In the genomic region with DNA sequence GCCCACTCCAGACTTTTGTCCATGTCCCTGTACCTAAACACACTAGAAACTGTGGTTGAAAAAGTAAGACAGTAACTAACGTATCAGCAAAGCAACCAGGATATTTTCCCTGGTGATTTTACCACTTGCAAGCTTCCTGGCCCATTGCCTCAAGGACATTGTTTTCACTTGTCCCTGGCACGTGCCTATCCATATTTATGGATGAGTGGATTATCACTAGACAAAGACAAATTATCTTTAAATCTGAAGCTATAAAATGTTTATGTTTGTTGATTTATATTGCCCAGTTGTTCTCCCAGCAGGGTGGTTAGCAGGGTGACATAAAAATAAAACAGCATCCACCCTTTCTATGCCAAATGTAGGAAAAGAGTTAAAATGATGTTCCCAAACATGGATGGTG, we compare ENCODE assay signal across 23 cellular contexts.
DNase-seq lines count a peak whose midpoint lies in the region; ATAC-seq, FAIRE-seq and TF ChIP-seq lines count a peak whose summit lies in the region.
"Had no signal": no experiment of that assay in that cellular context is flagged by ENCODE, and none has a peak within 500 bp of the region (broad histone marks: within the 10 kb centered on the region; RNA-seq: fewer than 3 reads in every experiment).

No MANE protein-coding gene starts in this region.

- no peak overlapping the region for H3K4me2 ChIP-seq in GM23338
- H3K4me2 ChIP-seq in H1 (ENCODE audit: insufficient read depth in 1 of 2, low read depth in 2 of 2, low read length in 2 of 2), result no peak overlapping the region
- H3K4me2 ChIP-seq: A549 had no signal

- no peak for TF ChIP-seq EP300 in H1 (IDR thresholded peaks at IDR 0.05; ENCODE audit: borderline replicate concordance in 1 of 2, low read depth in 2 of 2, low read length in 2 of 2)

- no peak overlapping the region for H3K14ac ChIP-seq in H1 (ENCODE audit: insufficient read length)

- ATAC-seq in GM23338 (no peak), HG02970 (IDR thresholded peaks at IDR 0.05; ENCODE audit: low FRiP score, unreplicated experiment) (no peak)
- ATAC-seq in stimulated activated effector memory CD8-positive, alpha-beta T cell treated with anti-CD3 and anti-CD28 coated beads, Interleukin-12 subunit alpha, Interleukin-12 subunit beta, amount 100 ng/mL, for 72 hours, result no peak
- ATAC-seq: A549, GM12878 had no signal

- no peaks in the 10 kb centered on the region for H3K9me2 ChIP-seq in GM23338 (ENCODE audit: insufficient read depth)

- no peak overlapping the region for H3K23ac ChIP-seq in H1 (ENCODE audit: insufficient read length)

- H4K20me1 ChIP-seq in GM23338 (replicated peaks; ENCODE audit: insufficient read depth) (no peaks in the 10 kb centered on the region), H1 (replicated peaks in 1 of 2; ENCODE audit: control insufficient read depth in 1 of 2, insufficient read depth in 2 of 2, low read length in 2 of 2) (no peaks in the 10 kb centered on the region)

- H3K79me2 ChIP-seq in GM23338 (replicated peaks; ENCODE audit: insufficient read depth), result no peaks in the 10 kb centered on the region
- no peaks in the 10 kb centered on the region for H3K79me2 ChIP-seq in H1 (ENCODE audit: control insufficient read depth in 1 of 2, insufficient read depth in 2 of 2, low read length in 2 of 2)

- no peak overlapping the region for H2BK12ac ChIP-seq in H1 (ENCODE audit: low read depth, low read length)

- CTCF ChIA-PET in HEK293T (lab: Yijun Ruan, JAX), result no interaction called here
- CTCF ChIA-PET in H1 (lab: Charles Lee; ENCODE audit: partially characterized antibody), result interaction anchor here (0.9 kb wide), 1 partner anchor 11 kb away, joined by 3 read pairs; no protein-coding TSS in a partner anchor

- no peak overlapping the region for H3K18ac ChIP-seq in H1 (ENCODE audit: extremely low read depth, low read length)

- POLR2A ChIA-PET in HEK293T (lab: Yijun Ruan, JAX) (no interaction called here), H1 (lab: Charles Lee; ENCODE audit: partially characterized antibody) (no interaction called here)

- FAIRE-seq in H1 (lab: Jason Lieb, UNC), result no peak
- FAIRE-seq: A549, GM12878, GM19239, H54 had no signal

- WGBS in H1 (ENCODE audit: extremely low coverage in 1 of 2, insufficient coverage in 1 of 2, insufficient read length in 1 of 2, insufficient replicate concordance in 2 of 2, low coverage in 1 of 2, low lambda C conversion rate in 2 of 2, missing lambda C conversion rate in 1 of 2), 2 experiments, result 91% methylated on average over 2 of the region's 2 CpGs; no CpG with 5 or more reads in 1 of the 2 experiments

- no peak overlapping the region for H3K9ac ChIP-seq in H1 (replicated peaks in 1 of 4; ENCODE audit: extremely low read depth in 1 of 4, low read depth in 3 of 4, low read length in 3 of 4)
- H3K9ac ChIP-seq: GM23248 had no signal

- no peak for TF ChIP-seq CTCF in GM23338 (conservative IDR thresholded peaks at IDR 0.05; ENCODE audit: low read depth in 2 of 2)
- no peak for TF ChIP-seq CTCF in H1 (IDR thresholded peaks at IDR 0.05; ENCODE audit: control extremely low read depth in 1 of 3, insufficient read depth in 1 of 3, low read depth in 1 of 3, low read length in 3 of 3)

- H3K56ac ChIP-seq in H1 (replicated peaks; ENCODE audit: insufficient read length, low read depth, low read length), result no peak overlapping the region

- H3K4me1 ChIP-seq in GM23338 (ENCODE audit: insufficient read depth) (no peaks in the 10 kb centered on the region), H1 (replicated peaks in 1 of 4; ENCODE audit: control insufficient read depth in 3 of 4, insufficient read depth in 4 of 4, low read length in 3 of 4) (no peaks in the 10 kb centered on the region)
- H3K4me1 ChIP-seq: A549, HAP-1 had no signal

- no peak overlapping the region for H2BK120ac ChIP-seq in H1 (replicated peaks; ENCODE audit: low read depth, low read length)

- no peaks in the 10 kb centered on the region for H3K9me3 ChIP-seq in H1 (ENCODE audit: insufficient read depth in 2 of 2, low read depth in 1 of 2, low read length in 1 of 2)
- H3K9me3 ChIP-seq: A549, HAP-1 had no signal

- no peak overlapping the region for H2BK20ac ChIP-seq in H1 (ENCODE audit: low read length)

- no peaks in the 10 kb centered on the region for H3K27me3 Mint-ChIP-seq in GM23338 (ENCODE audit: insufficient read depth, low read depth, poor library complexity)
- H3K27me3 Mint-ChIP-seq: CD4-positive, alpha-beta memory T cell had no signal

- no peaks in the 10 kb centered on the region for H3K23me2 ChIP-seq in H1 (ENCODE audit: low read depth, low read length)

- H4K5ac ChIP-seq in H1 (ENCODE audit: insufficient read length, low read depth, low read length), result no peak overlapping the region

- H4K91ac ChIP-seq in H1 (replicated peaks; ENCODE audit: insufficient read length, low read length), result no peak overlapping the region

- no peak for TF ChIP-seq POLR2A in H1 (IDR thresholded peaks at IDR 0.05; ENCODE audit: control extremely low read depth in 1 of 2, low read depth in 2 of 2, low read length in 2 of 2)

- no peak overlapping the region for H4K8ac ChIP-seq in H1 (ENCODE audit: extremely low read depth, insufficient read depth, low read length)

- no peaks in the 10 kb centered on the region for H3F3A ChIP-seq in GM23338 (replicated peaks; ENCODE audit: low read depth)

- H3K79me1 ChIP-seq in H1 (ENCODE audit: low read depth, low read length), result no peaks in the 10 kb centered on the region

- no peak for TF ChIP-seq RAD21 in H1 (IDR thresholded peaks at IDR 0.05 in 1 of 2, conservative IDR thresholded peaks at IDR 0.05 in 1 of 2; ENCODE audit: low read depth in 2 of 2, low read length in 2 of 2)

- no peak overlapping the region for H3K27ac ChIP-seq in GM23338 (ENCODE audit: low read depth)
- H3K27ac ChIP-seq in H1 (ENCODE audit: low read depth, low read length), result no peak overlapping the region
- H3K27ac ChIP-seq: A549, GM23248 had no signal

- no peaks in the 10 kb centered on the region for H3K4me1 Mint-ChIP-seq in GM23338
- no peaks in the 10 kb centered on the region for H3K4me1 Mint-ChIP-seq in stimulated activated effector memory CD8-positive, alpha-beta T cell treated with anti-CD3 and anti-CD28 coated beads, Interleukin-12 subunit alpha, Interleukin-12 subunit beta, amount 100 ng/mL, for 72 hours
- H3K4me1 Mint-ChIP-seq: CD4-positive, alpha-beta memory T cell had no signal

- no peak overlapping the region for H3K27ac Mint-ChIP-seq in GM23338
- no peak overlapping the region for H3K27ac Mint-ChIP-seq in stimulated activated effector memory CD8-positive, alpha-beta T cell treated with anti-CD3 and anti-CD28 coated beads, Interleukin-12 subunit alpha, Interleukin-12 subunit beta, amount 100 ng/mL, for 72 hours
- H3K27ac Mint-ChIP-seq: CD4-positive, alpha-beta memory T cell had no signal

- H3K36me3 ChIP-seq in GM23338 (ENCODE audit: insufficient read depth), result no peaks in the 10 kb centered on the region
- no peaks in the 10 kb centered on the region for H3K36me3 ChIP-seq in H1 (ENCODE audit: control insufficient read depth in 2 of 4, insufficient read depth in 4 of 4, low read length in 3 of 4)
- H3K36me3 ChIP-seq: HAP-1 had no signal

- no peaks in the 10 kb centered on the region for H3K9me3 Mint-ChIP-seq in GM23338
- no peaks in the 10 kb centered on the region for H3K9me3 Mint-ChIP-seq in stimulated activated effector memory CD8-positive, alpha-beta T cell treated with anti-CD3 and anti-CD28 coated beads, Interleukin-12 subunit alpha, Interleukin-12 subunit beta, amount 100 ng/mL, for 72 hours
- H3K9me3 Mint-ChIP-seq: CD4-positive, alpha-beta memory T cell had no signal

- peak overlapping the region; percentile 72; the same call in 1 of the 2 replicates for H2AFZ ChIP-seq in GM23338
- H2AFZ ChIP-seq in H1 (ENCODE audit: low read length), result peak overlapping the region; percentile 36; the same call in 1 of the 2 replicates
- H2AFZ ChIP-seq: GM23248 had no signal

- no peak overlapping the region for H2BK15ac ChIP-seq in H1 (ENCODE audit: low read length)

- no peak overlapping the region for H2AK5ac ChIP-seq in H1 (ENCODE audit: low read depth, low read length)

- no peaks in the 10 kb centered on the region for H3K36me3 Mint-ChIP-seq in GM23338 (ENCODE audit: low read depth)
- H3K36me3 Mint-ChIP-seq in stimulated activated effector memory CD8-positive, alpha-beta T cell treated with anti-CD3 and anti-CD28 coated beads, Interleukin-12 subunit alpha, Interleukin-12 subunit beta, amount 100 ng/mL, for 72 hours, result no peaks in the 10 kb centered on the region
- H3K36me3 Mint-ChIP-seq: CD4-positive, alpha-beta memory T cell had no signal

- H2BK5ac ChIP-seq in H1 (ENCODE audit: low read depth, low read length), result no peak overlapping the region

- no peak overlapping the region for H3K4me3 Mint-ChIP-seq in GM23338
- no peak overlapping the region for H3K4me3 Mint-ChIP-seq in stimulated activated effector memory CD8-positive, alpha-beta T cell treated with anti-CD3 and anti-CD28 coated beads, Interleukin-12 subunit alpha, Interleukin-12 subunit beta, amount 100 ng/mL, for 72 hours
- H3K4me3 Mint-ChIP-seq: CD4-positive, alpha-beta memory T cell had no signal

- peak; percentile 38 for DNase-seq in NCI-H1105 treated with DMSO at 0.1 percent for 48 hours (lab: John Stamatoyannopoulos, UW)
- no peak for DNase-seq in NCI-H1105 (lab: John Stamatoyannopoulos, UW)
- no peak for DNase-seq in GM23338 (ENCODE audit: low spot score)
- DNase-seq in HEK293T (ENCODE audit: extremely low spot score), result no peak
- DNase-seq in H1 (ENCODE audit: low read depth in 1 of 2, low spot score in 2 of 2), result no peak
- DNase-seq in stimulated activated effector memory CD8-positive, alpha-beta T cell treated with anti-CD3 and anti-CD28 coated beads, Interleukin-12 subunit alpha, Interleukin-12 subunit beta, amount 100 ng/mL, for 72 hours (ENCODE audit: low spot score in 2 of 2), result no peak
- DNase-seq in AG20443 (ENCODE audit: low spot score), result no peak
- DNase-seq: 8988T; ACHN; C1 segment of cervical spinal cord; Calu3; CD4-positive, alpha-beta memory T cell; COR-L47; DMS79; EL; GDM1; GM23248 had no signal

- H3K27me3 ChIP-seq in GM23338 (ENCODE audit: insufficient read depth) (no peaks in the 10 kb centered on the region), H1 (replicated peaks in 1 of 4; ENCODE audit: control insufficient read depth in 3 of 4, extremely low read depth in 1 of 4, insufficient read depth in 3 of 4, low read length in 3 of 4) (no peaks in the 10 kb centered on the region; a peak in 1 of 7 replicates)

- no peak overlapping the region for H3K4me3 ChIP-seq in GM23338
- H3K4me3 ChIP-seq in H1 (ENCODE audit: extremely low read depth in 1 of 4, insufficient read depth in 2 of 4, low read depth in 3 of 4, low read length in 4 of 4), result no peak overlapping the region
- H3K4me3 ChIP-seq: A549, GM12878, GM23248, HAP-1 had no signal

- no peak overlapping the region for H3K4ac ChIP-seq in H1 (replicated peaks; ENCODE audit: insufficient read length, low read depth, low read length)

TF ChIP-seq in GM23338, 12 proteins besides CTCF, POLR2A, EP300 and RAD21 (continues in another document):
- TF ChIP-seq STAT1 (IDR thresholded peaks at IDR 0.05; ENCODE audit: unreplicated experiment), result no peak
- no peak for TF ChIP-seq JUNB (IDR thresholded peaks at IDR 0.05; ENCODE audit: unreplicated experiment)

TF ChIP-seq in HEK293T, 16 proteins besides CTCF, POLR2A, EP300 and RAD21 (continues in another document):
- peak; percentile 29; the same call in 1 of the 2 replicates for TF ChIP-seq CTBP1 (IDR thresholded peaks at IDR 0.05; ENCODE audit: borderline replicate concordance)

TF ChIP-seq in H1, 55 proteins besides CTCF, POLR2A, EP300 and RAD21 (continues in another document):
- TF ChIP-seq PHF8 (conservative IDR thresholded peaks at IDR 0.05; ENCODE audit: low read depth, low read length), result no peak
